ENCODE assay signal across 8 cellular contexts in the genomic region with DNA sequence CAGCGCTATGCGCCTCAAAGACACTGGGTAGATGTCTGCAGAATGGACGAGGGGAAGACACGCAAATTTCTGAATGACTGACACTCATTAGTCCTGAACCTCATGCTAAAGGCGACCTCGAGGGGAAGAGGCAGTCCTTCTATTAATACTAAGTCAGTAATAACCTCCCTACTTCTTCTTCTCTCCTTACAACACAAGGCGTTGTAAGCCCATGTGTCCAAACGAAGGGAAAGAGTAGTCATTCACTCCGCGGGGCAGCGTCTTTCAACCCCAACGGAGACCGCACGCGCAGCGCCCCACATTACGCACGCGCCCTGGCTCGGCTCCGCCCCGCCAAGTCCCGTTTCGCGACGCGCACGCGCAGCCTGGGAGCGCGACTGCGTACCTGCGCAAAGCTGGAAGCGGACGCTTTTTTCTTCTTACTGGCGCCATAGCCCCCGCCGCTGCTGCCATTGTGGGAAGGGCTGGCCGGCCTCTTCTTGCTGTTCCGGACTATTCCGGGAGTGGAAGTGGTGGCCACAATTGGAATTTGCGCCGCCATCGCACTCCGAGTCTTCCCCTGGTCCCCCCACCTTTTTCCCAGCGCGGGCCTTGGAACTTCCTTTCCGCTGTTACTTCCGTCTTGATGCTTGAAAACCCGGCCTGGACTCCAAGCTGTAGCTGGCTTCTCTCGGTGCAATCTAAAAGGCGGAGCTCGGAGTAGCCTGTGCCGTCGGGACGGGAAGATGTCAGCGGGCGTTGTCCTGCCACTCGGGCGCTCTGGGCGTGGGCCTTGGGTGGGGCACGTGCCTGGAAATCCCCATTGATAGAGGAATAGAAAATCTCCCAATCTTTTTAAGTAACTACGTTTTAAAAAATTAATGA. TPM values are rescaled to one million over a fixed set of nuclear protein-coding genes. Genes with fewer than 3 reads are reported as not detected.
DNase-seq lines count a peak whose midpoint lies in the region; ATAC-seq, FAIRE-seq and TF ChIP-seq lines count a peak whose summit lies in the region.

A gene with protein sequence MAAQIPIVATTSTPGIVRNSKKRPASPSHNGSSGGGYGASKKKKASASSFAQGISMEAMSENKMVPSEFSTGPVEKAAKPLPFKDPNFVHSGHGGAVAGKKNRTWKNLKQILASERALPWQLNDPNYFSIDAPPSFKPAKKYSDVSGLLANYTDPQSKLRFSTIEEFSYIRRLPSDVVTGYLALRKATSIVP (minus strand): TSS at position 627 of the 864 bp plus-strand sequence. CDS start 86 bp downstream, at position 541.

- peak within 1 kb of the TSS; percentile 88 for H2AFZ ChIP-seq in smooth muscle cell (ENCODE audit: low read depth)

- H3K36me3 Mint-ChIP-seq in WTC11, result no peaks in the 10 kb centered on the region; the same call in 1 of the 2 replicates

- peaks cover 17% of the 10 kb centered on the region for H3K4me1 ChIP-seq in smooth muscle cell (ENCODE audit: low read depth)

- FAIRE-seq in bronchial epithelial cell (lab: Jason Lieb, UNC), result no peak

- H3K27ac ChIP-seq in smooth muscle cell (ENCODE audit: low read depth), result peak within 1 kb of the TSS; percentile 80

- peaks cover 41% of the 10 kb centered on the region for H3K79me2 ChIP-seq in smooth muscle cell (ENCODE audit: low read depth)

- no peaks in the 10 kb centered on the region for H3K9me3 ChIP-seq in smooth muscle cell (replicated peaks; ENCODE audit: low read depth)

- CTCF ChIA-PET in WTC11 (lab: Charles Lee), result interaction anchor here (0.8 to 1.4 kb wide), 2 partner anchors 15 to 111 kb away, joined by 3 to 5 read pairs; no protein-coding TSS in a partner anchor

- TF ChIP-seq CTCF in AG09309 (IDR thresholded peaks at IDR 0.05; ENCODE audit: control insufficient read depth, insufficient read depth, low read depth, low read length, missing control alignments) (no peak), WTC11 (IDR thresholded peaks at IDR 0.05) (no peak), bronchial epithelial cell (IDR thresholded peaks at IDR 0.05; ENCODE audit: insufficient read depth, low read length, severe bottlenecking) (no peak), smooth muscle cell (IDR thresholded peaks at IDR 0.05; ENCODE audit: borderline replicate concordance, insufficient read depth, poor library complexity, severe bottlenecking) (no peak)

- no peaks in the 10 kb centered on the region for H3K27me3 ChIP-seq in bronchial epithelial cell (ENCODE audit: control insufficient read depth, insufficient read depth, low read length)
- no peaks in the 10 kb centered on the region for H3K27me3 ChIP-seq in smooth muscle cell (ENCODE audit: low read depth)

- no peaks in the 10 kb centered on the region for H3K9me3 Mint-ChIP-seq in WTC11

- peak within 1 kb of the TSS; percentile 93 for H3K4me3 Mint-ChIP-seq in WTC11

- peaks cover 64% of the 10 kb centered on the region for H3K4me1 Mint-ChIP-seq in WTC11

- no peaks in the 10 kb centered on the region for H3F3A ChIP-seq in smooth muscle cell (ENCODE audit: low read depth)

- H3K27me3 Mint-ChIP-seq in WTC11 (ENCODE audit: low read depth), result no peaks in the 10 kb centered on the region

- POLR2A ChIA-PET in WTC11 (lab: Charles Lee), result interaction anchor here (0.7 to 1.2 kb wide), 4 partner anchors 9 to 27 kb away, joined by 3 to 4 read pairs (median 3); no protein-coding TSS in a partner anchor

- no peaks in the 10 kb centered on the region for H4K20me1 ChIP-seq in smooth muscle cell (ENCODE audit: low read depth)

- no peaks in the 10 kb centered on the region for H3K36me3 ChIP-seq in bronchial epithelial cell (ENCODE audit: control insufficient read depth, insufficient read depth, low read length)
- H3K36me3 ChIP-seq in smooth muscle cell (ENCODE audit: low read depth), result no peaks in the 10 kb centered on the region

- WGBS in smooth muscle cell (ENCODE audit: low lambda C conversion rate), result 1% methylated on average over 63 of the region's 63 CpGs

- peak; percentile 84 for DNase-seq in AG09309 (ENCODE audit: low read depth)
- peak; percentile 80 for DNase-seq in NCI-H226
- peak; percentile 88 for DNase-seq in WTC11 (ENCODE audit: low spot score)
- peak; percentile 89 for DNase-seq in bronchial epithelial cell (ENCODE audit: low read depth)
- DNase-seq in iPS-NIHi7 (ENCODE audit: extremely low spot score), result peak; percentile 90
- peak; percentile 90 for DNase-seq in smooth muscle cell (lab: John Stamatoyannopoulos, UW; ENCODE audit: unreplicated experiment)

- H3K4me3 ChIP-seq in AG09309 (ENCODE audit: control insufficient read depth, low read depth, low read length) (peak within 1 kb of the TSS; percentile 47), bronchial epithelial cell (ENCODE audit: low read depth, low read length) (peak within 1 kb of the TSS; percentile 69), smooth muscle cell (peak within 1 kb of the TSS; percentile 64)

- H3K4me2 ChIP-seq in smooth muscle cell, result peak within 1 kb of the TSS; percentile 80

- H3K27ac Mint-ChIP-seq in WTC11, result peak within 1 kb of the TSS; percentile 98

- ATAC-seq in GM19023 (IDR thresholded peaks at IDR 0.05; ENCODE audit: unreplicated experiment) (peak; percentile 95), HG03196 (IDR thresholded peaks at IDR 0.05; ENCODE audit: unreplicated experiment) (peak; percentile 88), WTC11 (peak; percentile 91)

- peak within 1 kb of the TSS; percentile 82 for H3K9ac ChIP-seq in smooth muscle cell (ENCODE audit: low read depth)

TF ChIP-seq in WTC11, 78 proteins besides CTCF, POLR2A, EP300 and RAD21 (continues in another document):
- TF ChIP-seq, protein P1, sequence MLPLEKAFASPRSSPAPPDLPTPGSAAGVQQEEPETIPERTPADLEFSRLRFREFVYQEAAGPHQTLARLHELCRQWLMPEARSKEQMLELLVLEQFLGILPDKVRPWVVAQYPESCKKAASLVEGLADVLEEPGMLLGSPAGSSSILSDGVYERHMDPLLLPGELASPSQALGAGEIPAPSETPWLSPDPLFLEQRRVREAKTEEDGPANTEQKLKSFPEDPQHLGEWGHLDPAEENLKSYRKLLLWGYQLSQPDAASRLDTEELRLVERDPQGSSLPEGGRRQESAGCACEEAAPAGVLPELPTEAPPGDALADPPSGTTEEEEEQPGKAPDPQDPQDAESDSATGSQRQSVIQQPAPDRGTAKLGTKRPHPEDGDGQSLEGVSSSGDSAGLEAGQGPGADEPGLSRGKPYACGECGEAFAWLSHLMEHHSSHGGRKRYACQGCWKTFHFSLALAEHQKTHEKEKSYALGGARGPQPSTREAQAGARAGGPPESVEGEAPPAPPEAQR (CRISPR knock-in tag; IDR thresholded peaks at IDR 0.05), result no peak
- TF ChIP-seq, protein P2, sequence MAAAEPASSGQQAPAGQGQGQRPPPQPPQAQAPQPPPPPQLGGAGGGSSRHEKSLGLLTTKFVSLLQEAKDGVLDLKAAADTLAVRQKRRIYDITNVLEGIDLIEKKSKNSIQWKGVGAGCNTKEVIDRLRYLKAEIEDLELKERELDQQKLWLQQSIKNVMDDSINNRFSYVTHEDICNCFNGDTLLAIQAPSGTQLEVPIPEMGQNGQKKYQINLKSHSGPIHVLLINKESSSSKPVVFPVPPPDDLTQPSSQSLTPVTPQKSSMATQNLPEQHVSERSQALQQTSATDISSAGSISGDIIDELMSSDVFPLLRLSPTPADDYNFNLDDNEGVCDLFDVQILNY (CRISPR knock-in tag; IDR thresholded peaks at IDR 0.05), result peak; percentile 18; the same call in 1 of the 2 replicates
- TF ChIP-seq ZNF219 (CRISPR knock-in tag; IDR thresholded peaks at IDR 0.05; ENCODE audit: borderline replicate concordance), result peak; percentile 47; the same call in 1 of the 2 replicates
- TF ChIP-seq, protein P3, sequence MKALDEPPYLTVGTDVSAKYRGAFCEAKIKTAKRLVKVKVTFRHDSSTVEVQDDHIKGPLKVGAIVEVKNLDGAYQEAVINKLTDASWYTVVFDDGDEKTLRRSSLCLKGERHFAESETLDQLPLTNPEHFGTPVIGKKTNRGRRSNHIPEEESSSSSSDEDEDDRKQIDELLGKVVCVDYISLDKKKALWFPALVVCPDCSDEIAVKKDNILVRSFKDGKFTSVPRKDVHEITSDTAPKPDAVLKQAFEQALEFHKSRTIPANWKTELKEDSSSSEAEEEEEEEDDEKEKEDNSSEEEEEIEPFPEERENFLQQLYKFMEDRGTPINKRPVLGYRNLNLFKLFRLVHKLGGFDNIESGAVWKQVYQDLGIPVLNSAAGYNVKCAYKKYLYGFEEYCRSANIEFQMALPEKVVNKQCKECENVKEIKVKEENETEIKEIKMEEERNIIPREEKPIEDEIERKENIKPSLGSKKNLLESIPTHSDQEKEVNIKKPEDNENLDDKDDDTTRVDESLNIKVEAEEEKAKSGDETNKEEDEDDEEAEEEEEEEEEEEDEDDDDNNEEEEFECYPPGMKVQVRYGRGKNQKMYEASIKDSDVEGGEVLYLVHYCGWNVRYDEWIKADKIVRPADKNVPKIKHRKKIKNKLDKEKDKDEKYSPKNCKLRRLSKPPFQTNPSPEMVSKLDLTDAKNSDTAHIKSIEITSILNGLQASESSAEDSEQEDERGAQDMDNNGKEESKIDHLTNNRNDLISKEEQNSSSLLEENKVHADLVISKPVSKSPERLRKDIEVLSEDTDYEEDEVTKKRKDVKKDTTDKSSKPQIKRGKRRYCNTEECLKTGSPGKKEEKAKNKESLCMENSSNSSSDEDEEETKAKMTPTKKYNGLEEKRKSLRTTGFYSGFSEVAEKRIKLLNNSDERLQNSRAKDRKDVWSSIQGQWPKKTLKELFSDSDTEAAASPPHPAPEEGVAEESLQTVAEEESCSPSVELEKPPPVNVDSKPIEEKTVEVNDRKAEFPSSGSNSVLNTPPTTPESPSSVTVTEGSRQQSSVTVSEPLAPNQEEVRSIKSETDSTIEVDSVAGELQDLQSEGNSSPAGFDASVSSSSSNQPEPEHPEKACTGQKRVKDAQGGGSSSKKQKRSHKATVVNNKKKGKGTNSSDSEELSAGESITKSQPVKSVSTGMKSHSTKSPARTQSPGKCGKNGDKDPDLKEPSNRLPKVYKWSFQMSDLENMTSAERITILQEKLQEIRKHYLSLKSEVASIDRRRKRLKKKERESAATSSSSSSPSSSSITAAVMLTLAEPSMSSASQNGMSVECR (CRISPR knock-in tag; IDR thresholded peaks at IDR 0.05; ENCODE audit: borderline replicate concordance), result peak; percentile 80
- TF ChIP-seq JUN (CRISPR knock-in tag; IDR thresholded peaks at IDR 0.05), result peak; percentile 64; the same call in 1 of the 2 replicates
- no peak for TF ChIP-seq CREB1 (CRISPR knock-in tag; IDR thresholded peaks at IDR 0.05)
- no peak for TF ChIP-seq ZNF423 (CRISPR knock-in tag; IDR thresholded peaks at IDR 0.05)
- 0 out of 2 replicates have a peak, but pooled peaks have one; percentile 84 for TF ChIP-seq CREM (CRISPR knock-in tag; IDR thresholded peaks at IDR 0.05)
- TF ChIP-seq ETV6 (CRISPR knock-in tag; IDR thresholded peaks at IDR 0.05), result peak; percentile 97
- no peak for TF ChIP-seq ZNF138 (CRISPR knock-in tag; conservative IDR thresholded peaks at IDR 0.05)

RNA-seq across cellular contexts. Expression of the gene that starts here (rescaled TPM):
- total RNA-seq in WTC11 (2021) (42.3 to 49.4 TPM (median 45.6 TPM) in 3 replicates), bronchial epithelial cell (5.3 and 9.5 TPM in 2 replicates), smooth muscle cell (4.8 and 6.8 TPM in 2 replicates)
- 13.9 and 19.2 TPM in 2 replicates for polyA plus RNA-seq in smooth muscle cell

Comparison
In these comparisons a context has a peak if more than half of its experiments do, and no peak if none do; other contexts are left out.
1. Peak in every context shown above with its lines: DNase-seq, ATAC-seq, H3K4me3 ChIP-seq and H3K27ac ChIP-seq.